1 cellular context compared by ENCODE assay signal in genomic region chr6:53795702-53796450, GRCh38.
A peak's percentile ranks its signal among the peaks of the same experiment; 100 is the strongest.
TF ChIP-seq lines count a peak whose summit lies in the region.

No MANE protein-coding gene starts in this region.

TF ChIP-seq in HepG2, 621 proteins besides CTCF, POLR2A, EP300 and RAD21 (continued from another document and continues in another):
- peak; percentile 38; the same call in 1 of the 2 replicates for TF ChIP-seq HNF1B (CRISPR knock-in tag; IDR thresholded peaks at IDR 0.05)
- TF ChIP-seq GABPA (IDR thresholded peaks at IDR 0.05; ENCODE audit: low read depth, low read length), result peak; percentile 44
- peak; percentile 76 for TF ChIP-seq GABPA (CRISPR knock-in tag; IDR thresholded peaks at IDR 0.05; ENCODE audit: low read depth)
- TF ChIP-seq BATF2 (CRISPR knock-in tag; IDR thresholded peaks at IDR 0.05), result peak; percentile 66; the same call in 1 of the 2 replicates
- peak; percentile 77 for TF ChIP-seq KAT7 (CRISPR knock-in tag; IDR thresholded peaks at IDR 0.05; ENCODE audit: borderline replicate concordance)
- TF ChIP-seq RFXAP (CRISPR knock-in tag; IDR thresholded peaks at IDR 0.05; ENCODE audit: borderline replicate concordance), result no peak; the same call in 1 of the 2 replicates
- peak; percentile 85 for TF ChIP-seq MTA1 (CRISPR knock-in tag; IDR thresholded peaks at IDR 0.05; ENCODE audit: borderline replicate concordance)
- TF ChIP-seq FOXO4 (CRISPR knock-in tag; conservative IDR thresholded peaks at IDR 0.05), result 0 out of 2 replicates have a peak, but pooled peaks have one; percentile 21
- no peak for TF ChIP-seq MNT (IDR thresholded peaks at IDR 0.05)
- TF ChIP-seq ZC3H13 (CRISPR knock-in tag; IDR thresholded peaks at IDR 0.05), result peak; percentile 65; the same call in 1 of the 2 replicates
- TF ChIP-seq ZNF781 (CRISPR knock-in tag; IDR thresholded peaks at IDR 0.05; ENCODE audit: borderline replicate concordance, not compliant biosample characterization), result peak; percentile 42
- TF ChIP-seq EED (CRISPR knock-in tag; IDR thresholded peaks at IDR 0.05), result no peak
- TF ChIP-seq HES4 (CRISPR knock-in tag; IDR thresholded peaks at IDR 0.05; ENCODE audit: borderline replicate concordance), result peak; percentile 42; the same call in 1 of the 2 replicates
- TF ChIP-seq HDAC2 (CRISPR knock-in tag; IDR thresholded peaks at IDR 0.05), result no peak
- peak; percentile 56; the same call in 1 of the 2 replicates for TF ChIP-seq HDAC1 (CRISPR knock-in tag; IDR thresholded peaks at IDR 0.05)
- TF ChIP-seq TCF7 (IDR thresholded peaks at IDR 0.05; ENCODE audit: low read depth), result no peak
- peak; percentile 84; the same call in 1 of the 2 replicates for TF ChIP-seq ZNF44 (CRISPR knock-in tag; IDR thresholded peaks at IDR 0.05)
- TF ChIP-seq ZNF589 (CRISPR knock-in tag; conservative IDR thresholded peaks at IDR 0.05), result 0 out of 2 replicates have a peak, but pooled peaks have one; percentile 54
- TF ChIP-seq ZNF280D (CRISPR knock-in tag; IDR thresholded peaks at IDR 0.05), result peak; percentile 79; the same call in 1 of the 2 replicates
- 0 out of 2 replicates have a peak, but pooled peaks have one; percentile 18 for TF ChIP-seq KDM3A (CRISPR knock-in tag; IDR thresholded peaks at IDR 0.05; ENCODE audit: low read depth)
- peak; percentile 64; the same call in 1 of the 2 replicates for TF ChIP-seq ZNF143 (CRISPR knock-in tag; IDR thresholded peaks at IDR 0.05)
- TF ChIP-seq ELF3 (CRISPR knock-in tag; IDR thresholded peaks at IDR 0.05), result peak; percentile 53; the same call in 1 of the 2 replicates
- TF ChIP-seq ZNF556 (CRISPR knock-in tag; IDR thresholded peaks at IDR 0.05; ENCODE audit: borderline replicate concordance), result no peak
- TF ChIP-seq ZNF646 (CRISPR knock-in tag; IDR thresholded peaks at IDR 0.05), result peak; percentile 70
- TF ChIP-seq BRD4 (CRISPR knock-in tag; IDR thresholded peaks at IDR 0.05), result peak; percentile 78; the same call in 1 of the 2 replicates
- TF ChIP-seq ZNF598 (CRISPR knock-in tag; IDR thresholded peaks at IDR 0.05; ENCODE audit: borderline replicate concordance), result peak; percentile 42; the same call in 1 of the 2 replicates
- TF ChIP-seq NCOA5 (CRISPR knock-in tag; IDR thresholded peaks at IDR 0.05), result peak; percentile 28; the same call in 1 of the 2 replicates
- TF ChIP-seq THAP7 (CRISPR knock-in tag; IDR thresholded peaks at IDR 0.05), result 0 out of 2 replicates have a peak, but pooled peaks have one; percentile 0
- TF ChIP-seq HOXA9 (CRISPR knock-in tag; IDR thresholded peaks at IDR 0.05; ENCODE audit: borderline replicate concordance), result peak; percentile 48; the same call in 1 of the 2 replicates
- TF ChIP-seq NCOA1 (CRISPR knock-in tag; IDR thresholded peaks at IDR 0.05), result no peak; the same call in none of the 2 replicates
- no peak for TF ChIP-seq ZBTB37 (CRISPR knock-in tag; IDR thresholded peaks at IDR 0.05)
- peak; percentile 40; the same call in 1 of the 2 replicates for TF ChIP-seq ARNTL (CRISPR knock-in tag; IDR thresholded peaks at IDR 0.05)
- TF ChIP-seq ZNF773 (CRISPR knock-in tag; IDR thresholded peaks at IDR 0.05; ENCODE audit: borderline replicate concordance), result peak; percentile 38; the same call in 1 of the 2 replicates
- peak; percentile 75 for TF ChIP-seq ZBTB43 (CRISPR knock-in tag; conservative IDR thresholded peaks at IDR 0.05)
- 0 out of 2 replicates have a peak, but pooled peaks have one; percentile 73 for TF ChIP-seq ZNF34 (CRISPR knock-in tag; IDR thresholded peaks at IDR 0.05; ENCODE audit: borderline replicate concordance)
- TF ChIP-seq MAX (IDR thresholded peaks at IDR 0.05), result peak; percentile 42
